Comparison of ENCODE assay signal across 1 cellular context in the genomic region with DNA sequence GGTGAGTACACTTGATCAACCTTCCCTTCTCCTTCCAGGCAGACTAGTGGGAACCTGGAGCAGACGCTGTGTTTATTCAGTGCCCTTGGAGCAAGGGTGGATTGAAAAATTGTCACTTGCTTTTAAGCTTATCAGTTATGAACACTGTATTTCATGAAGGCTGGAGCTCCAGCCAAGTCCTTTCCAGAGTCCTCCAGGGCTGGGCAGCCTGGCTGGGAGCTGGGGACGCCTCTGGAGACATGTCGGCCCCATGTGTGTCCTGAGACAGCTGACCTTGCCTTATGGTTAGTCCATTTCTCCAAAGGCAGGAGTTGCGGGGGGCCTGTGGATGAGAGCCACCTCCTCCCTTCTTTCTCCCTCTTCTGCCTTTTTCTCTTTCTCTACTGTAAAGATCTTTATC.
TF ChIP-seq lines count a peak whose summit lies in the region.

No MANE protein-coding gene starts in this region.

TF ChIP-seq in GM23338, 12 proteins besides CTCF, POLR2A, EP300 and RAD21 (continued from another document):
- no peak for TF ChIP-seq REST (IDR thresholded peaks at IDR 0.05; ENCODE audit: unreplicated experiment)
